In the genomic region with DNA sequence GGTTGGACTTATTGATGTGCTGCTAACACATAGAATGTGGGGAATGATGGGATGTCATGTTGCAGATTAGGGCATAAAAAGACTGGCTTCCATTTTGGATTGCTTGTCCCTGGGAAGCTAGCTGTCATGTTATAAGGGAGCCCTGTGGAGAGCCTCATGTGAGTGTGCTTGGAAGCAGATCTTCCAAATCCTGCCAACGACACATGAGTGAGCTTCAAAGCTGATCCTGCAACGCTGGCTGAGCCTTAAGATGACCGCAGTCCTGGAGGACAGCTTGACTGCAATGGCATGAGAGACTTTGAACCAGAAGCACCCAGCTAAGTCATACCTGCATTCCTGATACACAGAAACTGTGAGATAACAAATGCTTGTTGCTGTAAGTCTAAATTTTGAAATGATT, we compare ENCODE assay signal across 25 cellular contexts.
"Had no signal": no experiment of that assay in that cellular context is flagged by ENCODE, and none has a peak within 500 bp of the region (broad histone marks: within the 10 kb centered on the region; RNA-seq: fewer than 3 reads in every experiment).

No MANE protein-coding gene starts in this region.

- H3K4me3 ChIP-seq: pancreas, prostate gland, right lobe of liver, sigmoid colon, stomach, thoracic aorta, thyroid gland, tibial nerve, upper lobe of left lung had no signal

- DNase-seq: naive thymus-derived CD8-positive, alpha-beta T cell; nephron progenitor cell; nucleus accumbens; pancreas; right cardiac atrium; right lobe of liver; sigmoid colon; small intestine; stimulated activated CD4-positive, alpha-beta T cell treated with anti-CD3 and anti-CD28 coated beads, Interleukin-15, amount 100 ng/mL, for 24 hours; stimulated activated CD4-positive, alpha-beta T cell treated with anti-CD3 and anti-CD28 coated beads, Interleukin-2, amount 100 ng/mL, for 24 hours; stimulated activated CD4-positive, alpha-beta T cell treated with anti-CD3 and anti-CD28 coated beads, Interleukin-2, amount 100 ng/mL, for 48 hours; stimulated activated CD4-positive, alpha-beta T cell treated with anti-CD3 and anti-CD28 coated beads, Interleukin-4, amount 100 ng/mL, for 24 hours; stimulated activated naive B cell treated with anti-CD40 and anti-IgM and Interleukin-4, amounts not matched to agents 10 μg/mL and 1 μg/mL and 100 μg/mL, for 72 hours; stimulated activated naive CD4-positive, alpha-beta T cell treated with Interleukin-2 at 50 U/mL for 16 hours; stomach; thyroid gland; trophoblast cell; upper lobe of left lung had no signal

- FAIRE-seq: pancreas, small intestine, urothelium cell line had no signal

- H3K27ac ChIP-seq: neutrophil, pancreas, prostate gland, right lobe of liver, sigmoid colon, stomach, thoracic aorta, thyroid gland, tibial nerve, upper lobe of left lung had no signal

- H3K4me1 ChIP-seq: pancreas, prostate gland, right lobe of liver, stomach, tibial nerve, upper lobe of left lung had no signal

- H3K9me3 ChIP-seq: neutrophil, pancreas, prostate gland, right lobe of liver, sigmoid colon, stomach, thoracic aorta, thyroid gland, tibial nerve, upper lobe of left lung had no signal

- ATAC-seq: naive thymus-derived CD8-positive, alpha-beta T cell; natural killer cell treated with Interleukin-12 subunit alpha and Interleukin-12 subunit beta and Interleukin-15 and Interleukin-18, amount 100 ng/mL, for 72 hours; pancreas; right cardiac atrium; right lobe of liver; stimulated activated effector memory CD8-positive, alpha-beta T cell treated with anti-CD3 and anti-CD28 coated beads, Interleukin-12 subunit alpha, Interleukin-12 subunit beta, amount 100 ng/mL, for 72 hours; stimulated activated naive B cell treated with anti-CD40 and anti-IgM and Interleukin-4, amounts not matched to agents 10 μg/mL and 1 μg/mL and 100 μg/mL, for 72 hours had no signal

- H3K27me3 ChIP-seq: pancreas, right lobe of liver, sigmoid colon, thyroid gland, tibial nerve, upper lobe of left lung had no signal

- H3K36me3 ChIP-seq: neutrophil, pancreas, prostate gland, right lobe of liver, sigmoid colon, stomach, thoracic aorta, thyroid gland, tibial nerve, upper lobe of left lung had no signal
